Comparison of ENCODE assay signal across 16 cellular contexts in genomic region chr15:74855857-74856256, GRCh38. TPM values are rescaled to one million over a fixed set of nuclear protein-coding genes. Genes with fewer than 3 reads are reported as not detected.
DNase-seq lines count a peak whose midpoint lies in the region; ATAC-seq lines count a peak whose summit lies in the region.
"Had no signal": no experiment of that assay in that cellular context is flagged by ENCODE, and none has a peak within 500 bp of the region (broad histone marks: within the 10 kb centered on the region; RNA-seq: fewer than 3 reads in every experiment).

No MANE protein-coding gene starts in this region.

- H4K20me1 ChIP-seq in BLaER1 treated with 17β-estradiol and CSF1 and Interleukin-3, amounts not matched to agents 10 nM and 100 nM = peaks cover 69 to 100% (median 91%) of the 10 kb centered on the region in 11 experiments; a peak in 20 of 22 replicates

- ATAC-seq in activated CD8-positive, alpha-beta T cell treated with anti-CD3 and anti-CD28 coated beads, Interleukin-2, amount 10 ng/mL, durations not matched to agents 7 days and 5 days = no peak

- POLR2A ChIA-PET in activated CD8-positive, alpha-beta T cell treated with anti-CD3 and anti-CD28 coated beads, Interleukin-2, amount 10 ng/mL, durations not matched to agents 7 days and 5 days (lab: Charles Lee) = interaction anchor here (1.0 to 4.5 kb wide), 2 partner anchors 14 to 18 kb away, joined by 4 to 33 read pairs; no protein-coding TSS in a partner anchor

- peak overlapping the region; percentile 69 for H3K27ac Mint-ChIP-seq in activated CD8-positive, alpha-beta T cell treated with anti-CD3 and anti-CD28 coated beads, Interleukin-2, amount 10 ng/mL, durations not matched to agents 7 days and 5 days
- peak overlapping the region in 5 of 6 donors; percentile 35 to 64 (median 45) for H3K27ac Mint-ChIP-seq in immature natural killer cell

- H3K9me3 ChIP-seq in BLaER1 treated with 17β-estradiol and CSF1 and Interleukin-3, amounts not matched to agents 10 nM and 100 nM (replicated peaks in 1 of 11) = no peaks in the 10 kb centered on the region
- H3K9me3 ChIP-seq: MG63, prostate gland, thyroid gland had no signal

- H3K27me3 Mint-ChIP-seq in activated CD8-positive, alpha-beta T cell treated with anti-CD3 and anti-CD28 coated beads, Interleukin-2, amount 10 ng/mL, durations not matched to agents 7 days and 5 days (ENCODE audit: low read depth) = no peaks in the 10 kb centered on the region
- peaks cover 0 to 2% (median 0%) of the 10 kb centered on the region in 3 donors for H3K27me3 Mint-ChIP-seq in immature natural killer cell (ENCODE audit: low read depth in 3 of 3)

- H3K4me2 ChIP-seq in BLaER1 treated with 17β-estradiol and CSF1 and Interleukin-3, amounts not matched to agents 10 nM and 100 nM = peak overlapping the region; percentile 84 to 94 (median 88)

- H3K36me3 ChIP-seq in BLaER1 treated with 17β-estradiol and CSF1 and Interleukin-3, amounts not matched to agents 10 nM and 100 nM = peaks cover 30 to 50% (median 35%) of the 10 kb centered on the region in 11 experiments

- peaks cover 70 to 83% (median 77%) of the 10 kb centered on the region in 10 experiments for H3K4me1 ChIP-seq in BLaER1 treated with 17β-estradiol and CSF1 and Interleukin-3, amounts not matched to agents 10 nM and 100 nM

- H3K4me3 Mint-ChIP-seq in activated CD8-positive, alpha-beta T cell treated with anti-CD3 and anti-CD28 coated beads, Interleukin-2, amount 10 ng/mL, durations not matched to agents 7 days and 5 days = no peak overlapping the region
- no peak overlapping the region for H3K4me3 Mint-ChIP-seq in immature natural killer cell

- peaks cover 39% of the 10 kb centered on the region for H3K36me3 Mint-ChIP-seq in activated CD8-positive, alpha-beta T cell treated with anti-CD3 and anti-CD28 coated beads, Interleukin-2, amount 10 ng/mL, durations not matched to agents 7 days and 5 days (ENCODE audit: low read depth)
- peaks cover 7 to 24% (median 7%) of the 10 kb centered on the region in 3 donors for H3K36me3 Mint-ChIP-seq in immature natural killer cell

- peak overlapping the region in 8 of 11 experiments; percentile 18 to 81 (median 64); a peak in 13 of 22 replicates for H3K27ac ChIP-seq in BLaER1 treated with 17β-estradiol and CSF1 and Interleukin-3, amounts not matched to agents 10 nM and 100 nM
- H3K27ac ChIP-seq: C4-2B, prostate gland had no signal

- no peaks in the 10 kb centered on the region for H3K9me3 Mint-ChIP-seq in activated CD8-positive, alpha-beta T cell treated with anti-CD3 and anti-CD28 coated beads, Interleukin-2, amount 10 ng/mL, durations not matched to agents 7 days and 5 days (ENCODE audit: insufficient read depth)
- no peaks in the 10 kb centered on the region for H3K9me3 Mint-ChIP-seq in immature natural killer cell

- DNase-seq in DMS 273 treated with DMSO at 0.1 percent for 48 hours (lab: John Stamatoyannopoulos, UW) = peak; percentile 12
- DNase-seq in activated CD8-positive, alpha-beta T cell treated with anti-CD3 and anti-CD28 coated beads, Interleukin-2, amount 10 ng/mL, durations not matched to agents 7 days and 5 days = no peak
- no peak for DNase-seq in immature natural killer cell
- no peak for DNase-seq in NOMO-1 treated with dmso at 0.1 percent for 144 hours (lab: John Stamatoyannopoulos, UW; ENCODE audit: unreplicated experiment)
- DNase-seq in stimulated activated naive CD4-positive, alpha-beta T cell (lab: John Stamatoyannopoulos, UW) = no peak
- DNase-seq in germinal center (ENCODE audit: low spot score) = no peak
- DNase-seq in D341Med (ENCODE audit: low spot score) = no peak
- DNase-seq: amniotic stem cell, MG63, NCI-H1930, NCI-H748 treated with DMSO at 0.1 percent for 48 hours, thyroid gland had no signal

- H3K4me1 Mint-ChIP-seq in activated CD8-positive, alpha-beta T cell treated with anti-CD3 and anti-CD28 coated beads, Interleukin-2, amount 10 ng/mL, durations not matched to agents 7 days and 5 days (ENCODE audit: low read depth) = peaks cover 38% of the 10 kb centered on the region
- peaks cover 38 to 40% of the 10 kb centered on the region in 2 donors for H3K4me1 Mint-ChIP-seq in immature natural killer cell

- H3K27me3 ChIP-seq in BLaER1 treated with 17β-estradiol and CSF1 and Interleukin-3, amounts not matched to agents 10 nM and 100 nM = no peaks in the 10 kb centered on the region
- H3K27me3 ChIP-seq: MG63, thyroid gland had no signal

- no peak overlapping the region for H3K4me3 ChIP-seq in BLaER1 treated with 17β-estradiol and CSF1 and Interleukin-3, amounts not matched to agents 10 nM and 100 nM
- H3K4me3 ChIP-seq: MG63, prostate gland, thyroid gland had no signal

- CTCF ChIA-PET in activated CD8-positive, alpha-beta T cell treated with anti-CD3 and anti-CD28 coated beads, Interleukin-2, amount 10 ng/mL, durations not matched to agents 7 days and 5 days (lab: Charles Lee) = interaction anchor here (0.7 to 6.4 kb wide), 5 partner anchors 35 to 95 kb away, joined by 3 to 55 read pairs (median 3); partner anchors contain the start of gene MPI

- peak overlapping the region in 5 of 11 experiments; percentile 11 to 54 (median 42); a peak in 4 of 22 replicates for H3K9ac ChIP-seq in BLaER1 treated with 17β-estradiol and CSF1 and Interleukin-3, amounts not matched to agents 10 nM and 100 nM

RNA-seq across cellular contexts. Expression of gene ULK3, which starts 12.9 kb away (rescaled TPM):
- 10 to 100 TPM; 56.9 to 58.0 TPM for total RNA-seq in activated CD8-positive, alpha-beta T cell treated with anti-CD3 and anti-CD28 coated beads, Interleukin-2, amount 10 ng/mL, durations not matched to agents 7 days and 5 days
- polyA plus RNA-seq in immature natural killer cell = 10 to 100 TPM; 26.0 to 48.4 (median 32.0) TPM

RNA-seq across cellular contexts. Expression of gene SCAMP2, which starts 17.3 kb away (rescaled TPM):
- 100 to 1,000 TPM in 1 of 2 experiments, 10 to 100 TPM in 1; 96.9 to 105 TPM for total RNA-seq in activated CD8-positive, alpha-beta T cell treated with anti-CD3 and anti-CD28 coated beads, Interleukin-2, amount 10 ng/mL, durations not matched to agents 7 days and 5 days
- 100 to 1,000 TPM; 115 to 181 (median 141) TPM for polyA plus RNA-seq in immature natural killer cell

RNA-seq across cellular contexts. Expression of gene CPLX3, which starts 29.4 kb away (rescaled TPM):
- not detected for total RNA-seq in activated CD8-positive, alpha-beta T cell treated with anti-CD3 and anti-CD28 coated beads, Interleukin-2, amount 10 ng/mL, durations not matched to agents 7 days and 5 days
- not detected for polyA plus RNA-seq in immature natural killer cell
- total RNA-seq: kidney epithelial cell, thyroid gland had no signal

RNA-seq across cellular contexts. Expression of gene MPI, which starts 34.0 kb away (rescaled TPM):
- 10 to 100 TPM; 55.7 to 56.7 TPM for total RNA-seq in activated CD8-positive, alpha-beta T cell treated with anti-CD3 and anti-CD28 coated beads, Interleukin-2, amount 10 ng/mL, durations not matched to agents 7 days and 5 days
- polyA plus RNA-seq in immature natural killer cell = 10 to 100 TPM; 38.3 to 42.0 (median 40.9) TPM

RNA-seq across cellular contexts. Expression of gene LMAN1L, which starts 43.2 kb away (rescaled TPM):
- 1 to 10 TPM in 1 of 2 experiments, under 1 TPM in 1; 0.47 to 1.0 TPM for total RNA-seq in activated CD8-positive, alpha-beta T cell treated with anti-CD3 and anti-CD28 coated beads, Interleukin-2, amount 10 ng/mL, durations not matched to agents 7 days and 5 days
- not detected for polyA plus RNA-seq in immature natural killer cell
- total RNA-seq: kidney epithelial cell had no signal
